In genomic region chr1:245094954-245095353, GRCh38 we compare ENCODE assay signal across 1 cellular context.
A peak's percentile ranks its signal among the peaks of the same experiment; 100 is the strongest.
TF ChIP-seq lines count a peak whose summit lies in the region.

No MANE protein-coding gene starts in this region.

TF ChIP-seq in HepG2, 621 proteins besides CTCF, POLR2A, EP300 and RAD21 (continued from another document and continues in another):
- TF ChIP-seq ZNF407 (CRISPR knock-in tag; IDR thresholded peaks at IDR 0.05; ENCODE audit: not compliant biosample characterization) (no peak), ZNF576 (CRISPR knock-in tag; IDR thresholded peaks at IDR 0.05) (no peak), ZBTB33 (CRISPR knock-in tag; IDR thresholded peaks at IDR 0.05) (0 out of 2 replicates have a peak, but pooled peaks have one; percentile 27), MAX (IDR thresholded peaks at IDR 0.05) (peak; percentile 45; the same call in 1 of the 2 replicates), TBL1XR1 (IDR thresholded peaks at IDR 0.05; ENCODE audit: borderline replicate concordance, low read length, partially characterized antibody) (peak; percentile 67), RFXAP (CRISPR knock-in tag; IDR thresholded peaks at IDR 0.05; ENCODE audit: borderline replicate concordance) (0 out of 2 replicates have a peak, but pooled peaks have one; percentile 51), RXRA (CRISPR knock-in tag; IDR thresholded peaks at IDR 0.05) (peak; percentile 96), ZBTB49 (CRISPR knock-in tag; IDR thresholded peaks at IDR 0.05; ENCODE audit: borderline replicate concordance) (no peak), MTA1 (CRISPR knock-in tag; IDR thresholded peaks at IDR 0.05; ENCODE audit: borderline replicate concordance) (peak; percentile 76; the same call in 1 of the 2 replicates), SKIL (CRISPR knock-in tag; IDR thresholded peaks at IDR 0.05; ENCODE audit: borderline replicate concordance) (peak; percentile 78), ELF1 (CRISPR knock-in tag; IDR thresholded peaks at IDR 0.05) (peak; percentile 53; the same call in 1 of the 2 replicates), CBX5 (CRISPR knock-in tag; IDR thresholded peaks at IDR 0.05; ENCODE audit: borderline replicate concordance) (0 out of 2 replicates have a peak, but pooled peaks have one; percentile 29), ELF3 (CRISPR knock-in tag; IDR thresholded peaks at IDR 0.05) (0 out of 2 replicates have a peak, but pooled peaks have one; percentile 50), FOXJ3 (CRISPR knock-in tag; IDR thresholded peaks at IDR 0.05; ENCODE audit: borderline replicate concordance) (peak; percentile 40; the same call in 1 of the 2 replicates), HDAC6 (IDR thresholded peaks at IDR 0.05; ENCODE audit: low read depth, low read length) (no peak), ZNF292 (CRISPR knock-in tag; IDR thresholded peaks at IDR 0.05; ENCODE audit: borderline replicate concordance, low read depth) (peak; percentile 77; the same call in 1 of the 2 replicates), SALL1 (CRISPR knock-in tag; IDR thresholded peaks at IDR 0.05) (peak; percentile 78), ZNF839 (CRISPR knock-in tag; IDR thresholded peaks at IDR 0.05; ENCODE audit: borderline replicate concordance) (no peak), RBM22 (optimal IDR thresholded peaks at IDR 0.05; ENCODE audit: low read length) (no peak), ZNF782 (CRISPR knock-in tag; IDR thresholded peaks at IDR 0.05; ENCODE audit: borderline replicate concordance) (peak; percentile 44; the same call in 1 of the 2 replicates), ZNF781 (CRISPR knock-in tag; IDR thresholded peaks at IDR 0.05; ENCODE audit: borderline replicate concordance, not compliant biosample characterization) (no peak), PITX1 (CRISPR knock-in tag; IDR thresholded peaks at IDR 0.05) (no peak; the same call in 1 of the 2 replicates), ZNF678 (CRISPR knock-in tag; IDR thresholded peaks at IDR 0.05) (no peak), PRDM10 (CRISPR knock-in tag; IDR thresholded peaks at IDR 0.05; ENCODE audit: low read depth) (no peak), HNF1A (IDR thresholded peaks at IDR 0.05; ENCODE audit: low read depth) (no peak), HNF1A (CRISPR knock-in tag; IDR thresholded peaks at IDR 0.05; ENCODE audit: borderline replicate concordance) (peak; percentile 54; the same call in 1 of the 2 replicates), DRAP1 (CRISPR knock-in tag; IDR thresholded peaks at IDR 0.05) (no peak), TAF15 (IDR thresholded peaks at IDR 0.05; ENCODE audit: low read depth, low read length, poor library complexity, severe bottlenecking) (no peak)
